ENCODE assay signal across 18 cellular contexts in genomic region chr15:35254052-35254451, GRCh38.
"Had no signal": no experiment of that assay in that cellular context is flagged by ENCODE, and none has a peak within 500 bp of the region (broad histone marks: within the 10 kb centered on the region; RNA-seq: fewer than 3 reads in every experiment).

No MANE protein-coding gene starts in this region.

- H3K27ac ChIP-seq: colonic mucosa, hepatocyte, neural progenitor cell, ovary, right atrium auricular region, sigmoid colon, skin epidermis, thoracic aorta, transverse colon had no signal

- H3K4me1 ChIP-seq: colonic mucosa, right atrium auricular region, sigmoid colon, transverse colon had no signal

- H3K36me3 Mint-ChIP-seq: naive thymus-derived CD4-positive, alpha-beta T cell; neural progenitor cell; stimulated activated naive B cell treated with anti-CD40 and anti-IgM and Interleukin-4, amounts not matched to agents 10 μg/mL and 1 μg/mL and 100 μg/mL, for 72 hours had no signal

- H3K27me3 ChIP-seq: colonic mucosa, hepatocyte, neural progenitor cell, ovary, right atrium auricular region, sigmoid colon, transverse colon had no signal

- H3K4me1 Mint-ChIP-seq: naive thymus-derived CD4-positive, alpha-beta T cell; stimulated activated naive B cell treated with anti-CD40 and anti-IgM and Interleukin-4, amounts not matched to agents 10 μg/mL and 1 μg/mL and 100 μg/mL, for 72 hours; stimulated activated naive CD8-positive, alpha-beta T cell treated with anti-CD3 and anti-CD28 coated beads, Interleukin-15, amount 100 ng/mL, for 72 hours had no signal

- H3K27ac Mint-ChIP-seq: naive thymus-derived CD4-positive, alpha-beta T cell; neural progenitor cell; stimulated activated naive B cell treated with anti-CD40 and anti-IgM and Interleukin-4, amounts not matched to agents 10 μg/mL and 1 μg/mL and 100 μg/mL, for 72 hours; stimulated activated naive CD8-positive, alpha-beta T cell treated with anti-CD3 and anti-CD28 coated beads, Interleukin-15, amount 100 ng/mL, for 72 hours had no signal

- H3K36me3 ChIP-seq: colonic mucosa, neural progenitor cell, ovary, right atrium auricular region, sigmoid colon, thoracic aorta, transverse colon had no signal

- H2AFZ ChIP-seq: hepatocyte, neural progenitor cell had no signal

- H3K9me3 Mint-ChIP-seq: naive thymus-derived CD4-positive, alpha-beta T cell; neural progenitor cell; stimulated activated naive B cell treated with anti-CD40 and anti-IgM and Interleukin-4, amounts not matched to agents 10 μg/mL and 1 μg/mL and 100 μg/mL, for 72 hours; stimulated activated naive CD8-positive, alpha-beta T cell treated with anti-CD3 and anti-CD28 coated beads, Interleukin-15, amount 100 ng/mL, for 72 hours had no signal

- H3K4me2 ChIP-seq: hepatocyte, neural progenitor cell had no signal

- H3K27me3 Mint-ChIP-seq: naive thymus-derived CD4-positive, alpha-beta T cell; stimulated activated naive B cell treated with anti-CD40 and anti-IgM and Interleukin-4, amounts not matched to agents 10 μg/mL and 1 μg/mL and 100 μg/mL, for 72 hours; stimulated activated naive CD8-positive, alpha-beta T cell treated with anti-CD3 and anti-CD28 coated beads, Interleukin-15, amount 100 ng/mL, for 72 hours had no signal

- H3K9ac ChIP-seq: neural progenitor cell had no signal

- H3K4me3 Mint-ChIP-seq: naive thymus-derived CD4-positive, alpha-beta T cell; neural progenitor cell; stimulated activated naive B cell treated with anti-CD40 and anti-IgM and Interleukin-4, amounts not matched to agents 10 μg/mL and 1 μg/mL and 100 μg/mL, for 72 hours; stimulated activated naive CD8-positive, alpha-beta T cell treated with anti-CD3 and anti-CD28 coated beads, Interleukin-15, amount 100 ng/mL, for 72 hours had no signal

- DNase-seq: colonic mucosa; dermis blood vessel endothelial cell; erythroblast; foreskin melanocyte; kidney glomerular epithelial cell; naive thymus-derived CD4-positive, alpha-beta T cell; ovary; sigmoid colon; stimulated activated CD4-positive, alpha-beta T cell treated with anti-CD3 and anti-CD28 coated beads, Interleukin-2, amount 100 ng/mL, for 24 hours; stimulated activated CD4-positive, alpha-beta T cell treated with anti-CD3 and anti-CD28 coated beads, Interleukin-4, amount 100 ng/mL, for 4 hours; stimulated activated naive B cell treated with anti-CD40 and anti-IgM and Interleukin-4, amounts not matched to agents 10 μg/mL and 1 μg/mL and 100 μg/mL, for 72 hours; stimulated activated naive CD8-positive, alpha-beta T cell treated with anti-CD3 and anti-CD28 coated beads, Interleukin-15, amount 100 ng/mL, for 72 hours; transverse colon had no signal

- H3K9me3 ChIP-seq: colonic mucosa, ovary, right atrium auricular region, sigmoid colon, thoracic aorta, transverse colon had no signal

- H3K4me3 ChIP-seq: colonic mucosa, hepatocyte, neural progenitor cell, ovary, right atrium auricular region, sigmoid colon, skin epidermis, thoracic aorta, transverse colon had no signal

- H3K79me2 ChIP-seq: hepatocyte had no signal

- ATAC-seq: naive thymus-derived CD4-positive, alpha-beta T cell; stimulated activated naive B cell treated with anti-CD40 and anti-IgM and Interleukin-4, amounts not matched to agents 10 μg/mL and 1 μg/mL and 100 μg/mL, for 72 hours; stimulated activated naive CD8-positive, alpha-beta T cell treated with anti-CD3 and anti-CD28 coated beads, Interleukin-15, amount 100 ng/mL, for 72 hours had no signal
